Comparison of ENCODE assay signal across 8 cellular contexts in genomic region chr11:63937713-63938480, GRCh38. TPM values are rescaled to one million over a fixed set of nuclear protein-coding genes. Genes with fewer than 3 reads are reported as not detected.
DNase-seq lines count a peak whose midpoint lies in the region; ATAC-seq and TF ChIP-seq lines count a peak whose summit lies in the region.

No MANE protein-coding gene starts in this region.

- no peaks in the 10 kb centered on the region; the same call in 2 of the 3 replicates for H3K36me3 Mint-ChIP-seq in GM23338 (ENCODE audit: low read depth)

- H3K9me3 ChIP-seq in lower lobe of right lung (no peaks in the 10 kb centered on the region), uterus (no peaks in the 10 kb centered on the region)

- H3K4me3 ChIP-seq in GM23338, result peak overlapping the region; percentile 76
- H3K4me3 ChIP-seq in lower lobe of right lung, result peak overlapping the region; percentile 66
- peak overlapping the region; percentile 62 to 64 for H3K4me3 ChIP-seq in uterus

- DNase-seq in NCI-H1417 (lab: John Stamatoyannopoulos, UW) (peak; percentile 18 to 91 (median 86)), NCI-H1417 treated with DMSO at 0.1 percent for 48 hours (lab: John Stamatoyannopoulos, UW) (no peak), GM23338 (ENCODE audit: low spot score) (peak; percentile 59), NCI-H1105 treated with DMSO at 0.1 percent for 48 hours (lab: John Stamatoyannopoulos, UW) (peak; percentile 62), T47D (ENCODE audit: low read depth in 1 of 2, low spot score in 1 of 2) (peak; percentile 66 to 87), lower lobe of right lung (no peak), uterus (no peak), AG08396 (ENCODE audit: low spot score) (no peak)

- H3K4me1 ChIP-seq in GM23338 (ENCODE audit: insufficient read depth), result peaks cover 8% of the 10 kb centered on the region
- H3K4me1 ChIP-seq in lower lobe of right lung, result peaks cover 27% of the 10 kb centered on the region
- H3K4me1 ChIP-seq in uterus, result no peaks in the 10 kb centered on the region

- H3K27me3 ChIP-seq in GM23338 (ENCODE audit: insufficient read depth) (no peaks in the 10 kb centered on the region), lower lobe of right lung (ENCODE audit: low read depth) (no peaks in the 10 kb centered on the region), uterus (no peaks in the 10 kb centered on the region)

- H4K20me1 ChIP-seq in GM23338 (replicated peaks; ENCODE audit: insufficient read depth), result peaks cover 19% of the 10 kb centered on the region

- H3K27ac ChIP-seq in GM23338 (ENCODE audit: low read depth) (peak overlapping the region; percentile 95), lower lobe of right lung (peak overlapping the region; percentile 58), uterus (peak overlapping the region; percentile 60 to 70)

- intact Hi-C loops in lower lobe of right lung (cut with DNase I), result no loop called here
- intact Hi-C loops in uterus (cut with DNase I; ENCODE audit: low total_unique reads), result no loop called here

- peak in 1 of 2 experiments; percentile 29; a peak in 2 of 4 replicates for TF ChIP-seq CTCF in GM23338 (conservative IDR thresholded peaks at IDR 0.05; ENCODE audit: low read depth in 2 of 2)
- no peak for TF ChIP-seq CTCF in lower lobe of right lung (IDR thresholded peaks at IDR 0.05)
- TF ChIP-seq CTCF in uterus (IDR thresholded peaks at IDR 0.05), result no peak

- no peaks in the 10 kb centered on the region for H3K9me3 Mint-ChIP-seq in GM23338

- peaks cover 14% of the 10 kb centered on the region for H3K4me1 Mint-ChIP-seq in GM23338

- H3K27me3 Mint-ChIP-seq in GM23338 (ENCODE audit: insufficient read depth, low read depth, poor library complexity), result peaks cover 13% of the 10 kb centered on the region

- ATAC-seq in GM23338, result peak; percentile 17
- ATAC-seq in lower lobe of right lung, result peak; percentile 6 to 22

- peak overlapping the region; percentile 87 for H3K27ac Mint-ChIP-seq in GM23338

- peak overlapping the region; percentile 97 for H2AFZ ChIP-seq in GM23338

- peak overlapping the region; percentile 81 for H3K4me3 Mint-ChIP-seq in GM23338

- peak overlapping the region; percentile 88 for H3K4me2 ChIP-seq in GM23338

- peaks cover 23% of the 10 kb centered on the region for H3F3A ChIP-seq in GM23338 (replicated peaks; ENCODE audit: low read depth)

- no peaks in the 10 kb centered on the region for H3K36me3 ChIP-seq in GM23338 (ENCODE audit: insufficient read depth)
- no peaks in the 10 kb centered on the region for H3K36me3 ChIP-seq in lower lobe of right lung
- H3K36me3 ChIP-seq in uterus, result no peaks in the 10 kb centered on the region

- no peak for TF ChIP-seq POLR2A in uterus (IDR thresholded peaks at IDR 0.05)

- H3K9me2 ChIP-seq in GM23338 (ENCODE audit: insufficient read depth), result no peaks in the 10 kb centered on the region

- H3K79me2 ChIP-seq in GM23338 (replicated peaks; ENCODE audit: insufficient read depth), result peaks cover 38% of the 10 kb centered on the region

- in situ Hi-C loops in T47D (cut with HindIII; ENCODE audit: low pct_unique_long_range_greater_than_20kb, low sequenced_read_pairs), result no loop called here

TF ChIP-seq in GM23338, 12 proteins besides CTCF, POLR2A, EP300 and RAD21 (continues in another document):
- TF ChIP-seq ZNF462 (CRISPR knock-in tag; IDR thresholded peaks at IDR 0.05) (no peak), EZH2 (IDR thresholded peaks at IDR 0.05; ENCODE audit: low read depth, unreplicated experiment) (no peak), JUNB (IDR thresholded peaks at IDR 0.05; ENCODE audit: unreplicated experiment) (no peak), ZNF331 (CRISPR knock-in tag; IDR thresholded peaks at IDR 0.05; ENCODE audit: low read depth) (no peak), STAT1 (IDR thresholded peaks at IDR 0.05; ENCODE audit: unreplicated experiment) (no peak), ETS1 (IDR thresholded peaks at IDR 0.05) (no peak), ZNF114 (CRISPR knock-in tag; IDR thresholded peaks at IDR 0.05) (no peak)

RNA-seq across cellular contexts. Expression of gene NAA40, which starts 0.9 kb away (rescaled TPM):
- total RNA-seq in GM23338 (2014; rRNA removed; shearing (Covaris generic)), result 24.6 and 26.8 TPM in 2 replicates
- polyA plus RNA-seq in GM23338 (2016; fragmentation: Nextera tagmentation; extraction: Ambion mirVana), result 10.1 and 12.1 TPM in 2 replicates
- total RNA-seq in lower lobe of right lung (20.4 TPM), uterus (10 to 100 TPM in 2 of 4 donors, 1 to 10 TPM in 2; 2.1 to 17.8 (median 9.2) TPM)

RNA-seq across cellular contexts. Expression of gene RCOR2, which starts 20.9 kb away (rescaled TPM):
- 60.1 and 66.9 TPM in 2 replicates for total RNA-seq in GM23338 (2014; rRNA removed; shearing (Covaris generic))
- 4.7 and 5.5 TPM in 2 replicates for polyA plus RNA-seq in GM23338 (2016; fragmentation: Nextera tagmentation; extraction: Ambion mirVana)
- total RNA-seq in lower lobe of right lung (0.18 TPM), uterus (10 to 100 TPM in 1 of 4 donors, 1 to 10 TPM in 1, not detected in 2; 5.8 to 11.8 TPM)

RNA-seq across cellular contexts. Expression of gene COX8A, which starts 36.5 kb away (rescaled TPM):
- total RNA-seq in GM23338 (2014; rRNA removed; shearing (Covaris generic)), result 385 and 427 TPM in 2 replicates
- polyA plus RNA-seq in GM23338 (2016; fragmentation: Nextera tagmentation; extraction: Ambion mirVana), result 483 and 516 TPM in 2 replicates
- total RNA-seq in lower lobe of right lung (212 TPM), uterus (100 to 1,000 TPM in 3 of 4 donors, 10 to 100 TPM in 1; 41.0 to 359 (median 139) TPM)

RNA-seq across cellular contexts. Expression of gene OTUB1, which starts 48.3 kb away (rescaled TPM):
- 94.7 and 122 TPM in 2 replicates for total RNA-seq in GM23338 (2014; rRNA removed; shearing (Covaris generic))
- polyA plus RNA-seq in GM23338 (2016; fragmentation: Nextera tagmentation; extraction: Ambion mirVana), result 193 and 207 TPM in 2 replicates
- total RNA-seq in lower lobe of right lung, result 61.9 TPM
- total RNA-seq in uterus, result 10 to 100 TPM; 29.5 to 54.6 (median 45.8) TPM

Comparison
In these comparisons a context has a peak if more than half of its experiments do, and no peak if none do; other contexts are left out.
1. DNase-seq: peak in NCI-H1417 (3 of 3), GM23338 (single experiment), NCI-H1105 treated with DMSO at 0.1 percent for 48 hours (single experiment) and T47D (2 of 2); none in NCI-H1417 treated with DMSO at 0.1 percent for 48 hours (single experiment), lower lobe of right lung (single experiment), uterus (0 of 2) and AG08396 (single experiment).
2. Peak in every context shown above with its lines, with median percentiles within 50 percentile points of each other: H3K27ac ChIP-seq and H3K4me3 ChIP-seq.